In the genomic region with DNA sequence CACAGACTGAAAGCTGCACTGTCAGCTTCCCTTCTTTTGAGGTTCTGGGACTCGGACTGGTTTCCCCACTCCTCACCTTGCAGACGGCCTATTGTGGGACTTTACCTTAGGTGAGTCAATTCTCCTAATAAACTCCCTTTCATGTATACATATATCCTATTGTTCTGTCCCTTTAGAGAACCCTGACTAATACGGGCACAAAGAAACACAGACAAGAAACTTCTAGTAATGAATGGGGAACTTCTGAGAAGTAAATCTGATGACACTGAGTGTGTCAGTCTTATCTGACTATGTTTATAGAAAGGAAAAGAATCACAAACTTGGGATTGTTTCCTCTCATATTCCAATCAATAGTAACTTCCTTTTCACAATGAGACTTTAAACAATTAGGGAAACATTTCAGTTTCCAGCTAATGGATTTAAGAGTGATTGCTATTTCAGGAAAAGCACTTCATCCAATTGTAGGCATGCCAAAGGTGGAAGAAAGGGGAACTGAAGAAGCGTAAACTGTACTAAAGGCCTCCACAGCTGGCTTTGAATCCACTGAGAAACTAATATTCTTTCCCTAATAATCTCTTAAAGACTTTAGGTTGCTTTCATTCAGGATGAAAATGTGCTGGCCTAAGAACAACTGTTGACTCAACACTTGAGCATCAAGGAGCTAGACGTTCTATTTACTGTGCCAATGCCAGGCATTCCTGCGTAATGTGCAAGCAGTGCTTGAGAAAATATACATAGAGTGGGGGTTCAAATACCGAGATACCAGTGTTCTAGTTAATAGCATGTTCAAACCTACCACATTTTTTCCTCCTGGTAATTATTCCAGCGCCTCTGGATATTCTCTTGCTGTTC, we compare ENCODE assay signal across 11 cellular contexts.
DNase-seq lines count a peak whose midpoint lies in the region; ATAC-seq, FAIRE-seq and TF ChIP-seq lines count a peak whose summit lies in the region.
"Had no signal": no experiment of that assay in that cellular context is flagged by ENCODE, and none has a peak within 500 bp of the region (broad histone marks: within the 10 kb centered on the region; RNA-seq: fewer than 3 reads in every experiment).

No MANE protein-coding gene starts in this region.

- peaks cover 7% of the 10 kb centered on the region for H3K9me1 ChIP-seq in IMR-90 (ENCODE audit: insufficient read depth, low read length)

- peak overlapping the region; percentile 99 for H2BK20ac ChIP-seq in IMR-90 (ENCODE audit: low read depth, low read length)

- H2AK5ac ChIP-seq in IMR-90 (ENCODE audit: low read depth, low read length) = peak overlapping the region; percentile 97

- peak overlapping the region; percentile 93; the same call in 1 of the 2 replicates for H3K23ac ChIP-seq in IMR-90 (ENCODE audit: low read depth, low read length)

- no CpG with 5 or more reads among the region's 8 CpGs for WGBS in IMR-90 (ENCODE audit: extremely low coverage in 2 of 2, insufficient read length in 1 of 2), 2 experiments
- WGBS in lung, 2 donors = 43 to 64% methylated on average over 8 of the region's 8 CpGs

- H3K9me3 ChIP-seq in IMR-90 (ENCODE audit: control insufficient read depth, insufficient read depth, low read length) (no peaks in the 10 kb centered on the region), lung (ENCODE audit: control insufficient read depth in 2 of 2, insufficient read depth in 1 of 2, low read length in 1 of 2) (no peaks in the 10 kb centered on the region)

- peak overlapping the region; percentile 93 for H3K56ac ChIP-seq in IMR-90 (ENCODE audit: extremely low read depth, insufficient read depth, low read length)

- TF ChIP-seq CTCF in AG04449 (IDR thresholded peaks at IDR 0.05; ENCODE audit: insufficient read depth, low read length, missing control alignments) (no peak), IMR-90 (conservative IDR thresholded peaks at IDR 0.05; ENCODE audit: low read depth, low read length) (no peak), bronchial epithelial cell (IDR thresholded peaks at IDR 0.05; ENCODE audit: insufficient read depth, low read length, severe bottlenecking) (no peak), lung (IDR thresholded peaks at IDR 0.05; ENCODE audit: control extremely low read depth, extremely low read depth) (no peak)

- peak overlapping the region; percentile 93 to 97 for H4K8ac ChIP-seq in IMR-90 (ENCODE audit: low read depth in 2 of 2, low read length in 2 of 2)

- CTCF ChIA-PET in AG04449 (lab: Yijun Ruan, JAX) (interaction anchor here (0.9 to 1.2 kb wide), 2 partner anchors 17 to 19 kb away, joined by 3 read pairs; no protein-coding TSS in a partner anchor), IMR-90 (lab: Yijun Ruan, JAX) (no interaction called here)

- DNase-seq in AG04449 (ENCODE audit: low read depth, low spot score) (peak; percentile 94), IMR-90 (peak; percentile 98), bronchial epithelial cell (ENCODE audit: low read depth) (peak; percentile 95), lung (ENCODE audit: low spot score) (peak; percentile 56), cerebellar nuclear complex (lab: John Stamatoyannopoulos, UW) (no peak)
- no peak for DNase-seq in activated naive CD4-positive, alpha-beta T cell treated with anti-CD3 and anti-CD28 coated beads, Interleukin-2, amount 50 U/mL, for 16 hours
- no peak for DNase-seq in activated T-cell treated with anti-CD3 and anti-CD28 coated beads, Interleukin-2, amount 50 U/mL, for 48 hours
- DNase-seq: activated CD8-positive, alpha-beta T cell treated with anti-CD3 and anti-CD28 coated beads, Interleukin-2, amount 10 ng/mL, durations not matched to agents 7 days and 5 days; CD4-positive, alpha-beta memory T cell; Karpas-422 had no signal

- peak overlapping the region; percentile 94 for H3K14ac ChIP-seq in IMR-90 (replicated peaks; ENCODE audit: low read depth, low read length)

- H3K4me1 ChIP-seq in IMR-90 (ENCODE audit: control insufficient read depth, insufficient read depth, low read length) (peaks cover 12% of the 10 kb centered on the region), lung (ENCODE audit: control insufficient read depth in 2 of 2, insufficient read depth in 2 of 2, low read length in 2 of 2) (peaks cover 0 to 2% of the 10 kb centered on the region in 2 donors)

- TF ChIP-seq RAD21 in IMR-90 (IDR thresholded peaks at IDR 0.05; ENCODE audit: low read length) = 0 out of 2 replicates have a peak, but pooled peaks have one; percentile 2

- FAIRE-seq in bronchial epithelial cell (lab: Jason Lieb, UNC) = no peak

- no peaks in the 10 kb centered on the region for H3K27me3 ChIP-seq in IMR-90 (ENCODE audit: control insufficient read depth, insufficient read depth, low read length)
- H3K27me3 ChIP-seq in bronchial epithelial cell (ENCODE audit: control insufficient read depth, insufficient read depth, low read length) = no peaks in the 10 kb centered on the region
- no peaks in the 10 kb centered on the region for H3K27me3 ChIP-seq in lung (ENCODE audit: control insufficient read depth, insufficient read depth)

- no peak for TF ChIP-seq POLR2A in IMR-90 (IDR thresholded peaks at IDR 0.05; ENCODE audit: low read depth, low read length)

- H4K20me1 ChIP-seq in IMR-90 (ENCODE audit: insufficient read depth, low read length) = no peaks in the 10 kb centered on the region

- peak overlapping the region; percentile 100 for H2BK5ac ChIP-seq in IMR-90 (ENCODE audit: low read depth, low read length, poor library complexity, severe bottlenecking)

- ATAC-seq in IMR-90 (ENCODE audit: low read depth) (peak; percentile 94), lung (ENCODE audit: insufficient read depth, low FRiP score) (peak; percentile 63), GM21367 (IDR thresholded peaks at IDR 0.05; ENCODE audit: unreplicated experiment) (no peak)
- ATAC-seq: activated CD8-positive, alpha-beta T cell treated with anti-CD3 and anti-CD28 coated beads, Interleukin-2, amount 10 ng/mL, durations not matched to agents 7 days and 5 days had no signal

- H2BK15ac ChIP-seq in IMR-90 (ENCODE audit: low read depth, low read length) = peak overlapping the region; percentile 98

- peak overlapping the region; percentile 99 for H3K18ac ChIP-seq in IMR-90 (ENCODE audit: low read depth, low read length)

- BruUV-seq in IMR-90 (replicated peaks; lab: Mats Ljungman, UMichigan) = no TSS peak

- H3K27ac ChIP-seq in IMR-90 (ENCODE audit: insufficient read depth, low read length) (peak overlapping the region; percentile 99), lung (ENCODE audit: low read depth in 1 of 2, low read length in 1 of 2) (no peak overlapping the region)

- in situ Hi-C loops in IMR-90 (cut with MboI; ENCODE audit: low sequenced_read_pairs) = no loop called here

- POLR2A ChIA-PET in AG04449 (lab: Yijun Ruan, JAX) (no interaction called here), IMR-90 (lab: Charles Lee; ENCODE audit: unreplicated experiment) (interaction anchor here (0.6 kb wide), 1 partner anchor 168 kb away, joined by 3 read pairs; no protein-coding TSS in a partner anchor)

- H3K4me3 ChIP-seq in AG04449 (ENCODE audit: low read depth, low read length) = no peak overlapping the region
- H3K4me3 ChIP-seq in IMR-90 (ENCODE audit: insufficient read depth, low read depth, low read length) = no peak overlapping the region
- no peak overlapping the region for H3K4me3 ChIP-seq in bronchial epithelial cell (ENCODE audit: low read depth, low read length)
- no peak overlapping the region for H3K4me3 ChIP-seq in lung

- dilution Hi-C loops in IMR-90 (cut with HindIII; ENCODE audit: low sequenced_read_pairs, unreplicated experiment) = no loop called here

- intact Hi-C loops in IMR-90 (cut with micrococcal nuclease) = loop anchor here (2.0 kb wide), 1 partner anchor 127 kb away; a partner anchor contains a TSS

- H4K91ac ChIP-seq in IMR-90 (ENCODE audit: insufficient read depth, low read depth, low read length) = peak overlapping the region; percentile 97

- peak overlapping the region; percentile 92 for H3K4me2 ChIP-seq in IMR-90 (ENCODE audit: low read depth, low read length)

- H2AFZ ChIP-seq in IMR-90 (replicated peaks; ENCODE audit: low read length, poor library complexity) = peak overlapping the region; percentile 81

- H4K5ac ChIP-seq in IMR-90 (ENCODE audit: low read depth, low read length) = peak overlapping the region; percentile 94

- peak overlapping the region; percentile 87 for H2AK9ac ChIP-seq in IMR-90 (replicated peaks; ENCODE audit: low read depth, low read length, poor library complexity)

- H2BK120ac ChIP-seq in IMR-90 (ENCODE audit: low read depth, low read length) = peak overlapping the region; percentile 99

- H3K4ac ChIP-seq in IMR-90 (ENCODE audit: low read depth, low read length) = peak overlapping the region; percentile 96

- H3K9ac ChIP-seq in IMR-90 (ENCODE audit: low read depth, low read length) = peak overlapping the region; percentile 65

- no peaks in the 10 kb centered on the region for H3K79me1 ChIP-seq in IMR-90 (ENCODE audit: low read depth in 1 of 2, low read length in 2 of 2)

- H3K36me3 ChIP-seq in IMR-90 (ENCODE audit: control insufficient read depth, insufficient read depth, low read length) (no peaks in the 10 kb centered on the region), bronchial epithelial cell (ENCODE audit: control insufficient read depth, insufficient read depth, low read length) (no peaks in the 10 kb centered on the region), lung (ENCODE audit: control insufficient read depth in 2 of 2, insufficient read depth in 2 of 2, low read length in 2 of 2) (no peaks in the 10 kb centered on the region)

TF ChIP-seq in IMR-90, 13 proteins besides CTCF, POLR2A, EP300 and RAD21 (continues in another document):
- no peak for TF ChIP-seq NFE2L2 (IDR thresholded peaks at IDR 0.05; ENCODE audit: low read depth, low read length)
- TF ChIP-seq, protein P1, sequence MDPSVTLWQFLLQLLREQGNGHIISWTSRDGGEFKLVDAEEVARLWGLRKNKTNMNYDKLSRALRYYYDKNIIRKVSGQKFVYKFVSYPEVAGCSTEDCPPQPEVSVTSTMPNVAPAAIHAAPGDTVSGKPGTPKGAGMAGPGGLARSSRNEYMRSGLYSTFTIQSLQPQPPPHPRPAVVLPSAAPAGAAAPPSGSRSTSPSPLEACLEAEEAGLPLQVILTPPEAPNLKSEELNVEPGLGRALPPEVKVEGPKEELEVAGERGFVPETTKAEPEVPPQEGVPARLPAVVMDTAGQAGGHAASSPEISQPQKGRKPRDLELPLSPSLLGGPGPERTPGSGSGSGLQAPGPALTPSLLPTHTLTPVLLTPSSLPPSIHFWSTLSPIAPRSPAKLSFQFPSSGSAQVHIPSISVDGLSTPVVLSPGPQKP (IDR thresholded peaks at IDR 0.05; ENCODE audit: borderline replicate concordance, low read depth, low read length) = no peak
- TF ChIP-seq SMC3 (IDR thresholded peaks at IDR 0.05; ENCODE audit: low read depth, low read length) = no peak
- TF ChIP-seq MXI1 (IDR thresholded peaks at IDR 0.05; ENCODE audit: borderline replicate concordance, low read depth, low read length) = no peak
- TF ChIP-seq CHD1 (IDR thresholded peaks at IDR 0.05; ENCODE audit: low read depth, low read length) = no peak
- peak; percentile 88 for TF ChIP-seq RCOR1 (IDR thresholded peaks at IDR 0.05; ENCODE audit: insufficient replicate concordance, low read length)
- TF ChIP-seq MAFK (IDR thresholded peaks at IDR 0.05; ENCODE audit: low read depth, low read length) = peak; percentile 78
- TF ChIP-seq RFX5 (IDR thresholded peaks at IDR 0.05; ENCODE audit: low read depth, low read length) = no peak
- TF ChIP-seq BHLHE40 (IDR thresholded peaks at IDR 0.05; ENCODE audit: low read depth, low read length) = no peak

Comparison
In these comparisons a context has a peak if more than half of its experiments do, and no peak if none do; other contexts are left out.
1. DNase-seq: peak in AG04449 (single experiment), IMR-90 (single experiment), bronchial epithelial cell (single experiment) and lung (single experiment); none in activated naive CD4-positive, alpha-beta T cell treated with anti-CD3 and anti-CD28 coated beads, Interleukin-2, amount 50 U/mL, for 16 hours (single experiment), cerebellar nuclear complex (0 of 2) and activated T-cell treated with anti-CD3 and anti-CD28 coated beads, Interleukin-2, amount 50 U/mL, for 48 hours (0 of 2).